Comparison of ENCODE assay signal across 8 cellular contexts in the genomic region with DNA sequence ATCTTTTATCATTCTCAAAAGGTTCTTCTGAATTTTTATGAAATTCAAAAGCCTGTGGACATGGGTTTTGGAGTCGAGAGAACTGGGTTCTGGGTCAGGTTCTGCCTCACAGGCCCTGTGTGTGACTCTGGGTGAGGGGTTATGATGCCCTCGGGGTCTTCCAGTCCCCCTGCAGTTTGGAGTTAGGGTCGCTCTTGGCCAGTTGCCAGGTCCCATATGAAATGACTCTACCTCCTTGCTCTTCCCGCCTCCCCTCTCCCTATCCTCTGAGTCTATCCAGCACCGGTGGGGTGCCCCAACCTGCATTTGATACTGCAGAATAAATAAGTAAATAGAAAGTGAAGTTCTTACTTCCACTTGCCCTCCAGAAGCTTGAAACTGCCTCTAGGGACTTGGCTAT.
"Had no signal": no experiment of that assay in that cellular context is flagged by ENCODE, and none has a peak within 500 bp of the region (broad histone marks: within the 10 kb centered on the region; RNA-seq: fewer than 3 reads in every experiment).

No MANE protein-coding gene starts in this region.

- H3K9ac ChIP-seq: GM23248 had no signal

- H3K36me3 ChIP-seq: HAP-1 had no signal

- H3K4me1 ChIP-seq: HAP-1 had no signal

- H3K4me3 ChIP-seq: GM23248, HAP-1 had no signal

- FAIRE-seq: HTR-8/SVneo had no signal

- H3K9me3 ChIP-seq: HAP-1 had no signal

- H2AFZ ChIP-seq: GM23248 had no signal

- H3K27ac ChIP-seq: GM23248 had no signal

- DNase-seq: GM23248, GOT3, H7, HFFc6, IMR-90, KBM-7 had no signal
